In genomic region chr1:17212487-17213121, GRCh38 we compare ENCODE assay signal across 9 cellular contexts. TPM values are rescaled to one million over a fixed set of nuclear protein-coding genes. Genes with fewer than 3 reads are reported as not detected.
DNase-seq lines count a peak whose midpoint lies in the region; ATAC-seq, FAIRE-seq and TF ChIP-seq lines count a peak whose summit lies in the region.
"Had no signal": no experiment of that assay in that cellular context is flagged by ENCODE, and none has a peak within 500 bp of the region (broad histone marks: within the 10 kb centered on the region; RNA-seq: fewer than 3 reads in every experiment).

No MANE protein-coding gene starts in this region.

- no peak overlapping the region for H3K4ac ChIP-seq in H9 (ENCODE audit: low read depth, low read length)

- H3K9me2 ChIP-seq in PC-9 (ENCODE audit: insufficient read depth) = no peaks in the 10 kb centered on the region

- no peak overlapping the region for H3K56ac ChIP-seq in H9 (ENCODE audit: insufficient read length, low read depth, low read length)

- H3K23ac ChIP-seq in H9 (ENCODE audit: insufficient read length, low read depth, low read length) = no peak overlapping the region

- H3K23me2 ChIP-seq in H9 (ENCODE audit: insufficient read length, low read depth, low read length, poor library complexity, severe bottlenecking) = no peaks in the 10 kb centered on the region

- no peak overlapping the region for H3K4me3 ChIP-seq in PC-9

- H3K27me3 Mint-ChIP-seq in H9 (ENCODE audit: low read depth) = peaks cover 6% of the 10 kb centered on the region

- H2BK12ac ChIP-seq in H9 (ENCODE audit: insufficient read length, low read depth, low read length) = no peak overlapping the region

- intact Hi-C loops in PC-9 (cut with micrococcal nuclease; ENCODE audit: unreplicated experiment) (no loop called here), left colon (cut with DNase I, micrococcal nuclease) (no loop called here)

- TF ChIP-seq CTCF in H9 (conservative IDR thresholded peaks at IDR 0.05) (no peak), PC-9 (conservative IDR thresholded peaks at IDR 0.05) (no peak)

- H2BK15ac ChIP-seq in H9 (ENCODE audit: low read depth, low read length) = no peak overlapping the region

- H4K5ac ChIP-seq in H9 (ENCODE audit: insufficient read length, low read depth, low read length) = no peak overlapping the region

- H3T11ph ChIP-seq in H9 (ENCODE audit: low read length) = no peak overlapping the region

- no peak overlapping the region for H2BK5ac ChIP-seq in H9 (ENCODE audit: insufficient read length, low read length)

- ATAC-seq in left colon (peak; percentile 37), HG03095 (IDR thresholded peaks at IDR 0.05; ENCODE audit: unreplicated experiment) (no peak)

- H3K79me2 ChIP-seq in H9 (ENCODE audit: insufficient read depth, low read length) = no peaks in the 10 kb centered on the region
- peaks cover 84% of the 10 kb centered on the region for H3K79me2 ChIP-seq in PC-9 (ENCODE audit: low read depth)

- no peak overlapping the region for H3K27ac ChIP-seq in H9 (ENCODE audit: insufficient read length, low read depth, low read length)
- peak overlapping the region; percentile 95 for H3K27ac ChIP-seq in PC-9

- H3K4me3 Mint-ChIP-seq in H9 = no peak overlapping the region

- H3K9me3 Mint-ChIP-seq in H9 = no peaks in the 10 kb centered on the region

- H4K20me1 ChIP-seq in H9 (ENCODE audit: control insufficient read depth, insufficient read depth, insufficient read length) (no peaks in the 10 kb centered on the region), PC-9 (ENCODE audit: insufficient read depth) (no peaks in the 10 kb centered on the region)

- peaks cover 50% of the 10 kb centered on the region for H3F3A ChIP-seq in PC-9 (ENCODE audit: insufficient read depth, low read depth)

- POLR2A ChIA-PET in PC-9 (lab: Charles Lee; ENCODE audit: unreplicated experiment) = interaction anchor here (0.6 to 1.1 kb wide), 11 partner anchors 11 to 199 kb away, joined by 3 to 31 read pairs (median 6); partner anchors contain the start of gene PADI2

- no TSS peak for BruUV-seq in PC-9 (replicated peaks; lab: Mats Ljungman, UMichigan)

- H3K4me2 ChIP-seq in H9 (ENCODE audit: insufficient read depth, insufficient read length, low read length) (no peak overlapping the region), PC-9 (peak overlapping the region; percentile 70)

- H3K79me1 ChIP-seq in H9 (ENCODE audit: insufficient read depth, low read depth, low read length, poor library complexity, severe bottlenecking) = no peaks in the 10 kb centered on the region

- no peak overlapping the region for H4K91ac ChIP-seq in H9 (ENCODE audit: insufficient read length, low read depth, low read length)

- H3K4me1 Mint-ChIP-seq in H9 = peaks cover 37 to 48% of the 10 kb centered on the region in 2 experiments

- H2AFZ ChIP-seq in H9 (ENCODE audit: low read length) = no peak overlapping the region
- no peak overlapping the region for H2AFZ ChIP-seq in PC-9

- H3K36me3 Mint-ChIP-seq in H9 (ENCODE audit: insufficient read depth in 1 of 3, low read depth in 3 of 3) = no peaks in the 10 kb centered on the region

- no peak overlapping the region for H4K8ac ChIP-seq in H9 (replicated peaks; ENCODE audit: insufficient read length, low read depth, low read length)

- WGBS in H9 (ENCODE audit: extremely low coverage, insufficient read length, low lambda C conversion rate) = no CpG with 5 or more reads among the region's 13 CpGs

- H2BK120ac ChIP-seq in H9 (ENCODE audit: low read depth, low read length, poor library complexity, severe bottlenecking) = no peak overlapping the region

- H3K9me3 ChIP-seq in H9 (ENCODE audit: control insufficient read depth, low read depth, low read length) (no peaks in the 10 kb centered on the region), PC-9 (ENCODE audit: insufficient read depth, low read depth) (no peaks in the 10 kb centered on the region)

- no peaks in the 10 kb centered on the region for H3K27me3 ChIP-seq in H9 (ENCODE audit: insufficient read depth, low read length)
- no peaks in the 10 kb centered on the region for H3K27me3 ChIP-seq in PC-9 (ENCODE audit: insufficient read depth, low read depth)

- H3K36me3 ChIP-seq in PC-9 (ENCODE audit: low read depth) = no peaks in the 10 kb centered on the region; the same call in 1 of the 2 replicates

- H2AK5ac ChIP-seq in H9 (ENCODE audit: insufficient read length, low read length) = no peak overlapping the region

- H3K18ac ChIP-seq in H9 (ENCODE audit: insufficient read length, low read depth, low read length) = no peak overlapping the region

- DNase-seq in H9 (no peak), PC-9 (peak; percentile 81 to 92), activated gamma-delta T cell treated with Interleukin-2 at 50 U/mL for 16 hours (peak; percentile 77), left colon (peak in 1 of 2 donors; percentile 54), frontal cortex (ENCODE audit: low spot score in 2 of 2) (no peak)
- DNase-seq in stimulated activated CD8-positive, alpha-beta memory T cell treated with anti-CD3 and anti-CD28 coated beads, Interleukin-4, amount 100 ng/mL, for 48 hours = peak; percentile 75

- H3K9ac ChIP-seq in H9 (ENCODE audit: extremely low read depth, insufficient read length, low read length) = no peak overlapping the region

- FAIRE-seq in frontal cortex (lab: Jason Lieb, UNC) = no peak

- CTCF ChIA-PET in PC-9 (lab: Charles Lee) = interaction anchor here (0.9 to 2.1 kb wide), 4 partner anchors 11 to 50 kb away, joined by 3 to 11 read pairs (median 4); no protein-coding TSS in a partner anchor

- no peaks in the 10 kb centered on the region; the same call in 1 of the 2 replicates for H3K4me1 ChIP-seq in H9 (ENCODE audit: insufficient read depth, low read length)
- peaks cover 86% of the 10 kb centered on the region for H3K4me1 ChIP-seq in PC-9 (replicated peaks; ENCODE audit: insufficient read depth)

- H3K14ac ChIP-seq in H9 (ENCODE audit: insufficient read depth, low read length) = no peak overlapping the region

- H2BK20ac ChIP-seq in H9 (ENCODE audit: low read depth, low read length, poor library complexity, severe bottlenecking) = no peak overlapping the region

- peak overlapping the region in 2 of 3 experiments; percentile 10 to 36; a peak in 2 of 7 replicates for H3K27ac Mint-ChIP-seq in H9

RNA-seq across cellular contexts. Expression of gene PADI1, which starts 7.7 kb away (rescaled TPM):
- total RNA-seq in H9 (2021) = 0.20 and 0.24 TPM in 2 replicates
- 27.7 and 28.3 TPM in 2 replicates for total RNA-seq in PC-9 (2021)
- under 1 TPM; 0.27 to 0.47 TPM for total RNA-seq in left colon
- total RNA-seq in frontal cortex = not detected
- total RNA-seq: subcutaneous adipose tissue; T-helper 1 cell treated with Interleukin-12 subunit alpha and Interleukin-12 subunit beta and Interleukin-4 antibody, amounts not matched to agents 30 ng/mL and 1 ng/mL, for 36 hours had no signal

RNA-seq across cellular contexts. Expression of gene PADI3, which starts 36.3 kb away (rescaled TPM):
- total RNA-seq in H9 (2021) = 2.4 and 2.5 TPM in 2 replicates
- 1.1 and 5.0 TPM in 2 replicates for total RNA-seq in PC-9 (2021)
- total RNA-seq in left colon = not detected
- not detected for total RNA-seq in frontal cortex
- total RNA-seq: subcutaneous adipose tissue; T-helper 1 cell treated with Interleukin-12 subunit alpha and Interleukin-12 subunit beta and Interleukin-4 antibody, amounts not matched to agents 30 ng/mL and 1 ng/mL, for 36 hours had no signal

Comparison
In these comparisons a context has a peak if more than half of its experiments do, and no peak if none do; other contexts are left out.
1. DNase-seq: peak in PC-9 (2 of 2), activated gamma-delta T cell treated with Interleukin-2 at 50 U/mL for 16 hours (single experiment) and stimulated activated CD8-positive, alpha-beta memory T cell treated with anti-CD3 and anti-CD28 coated beads, Interleukin-4, amount 100 ng/mL, for 48 hours (single experiment); none in H9 (single experiment) and frontal cortex (0 of 2).
2. RNA of gene PADI1, which starts 7.7 kb away (total RNA-seq): 27.7 to 28.3 TPM in PC-9; 0.27 to 0.47 TPM in left colon, 0.20 to 0.24 TPM in H9 and not detected in frontal cortex (single experiment); every median in the first group is over 10 times any median in the second.